In genomic region chr3:156620260-156620659, GRCh38 we compare ENCODE assay signal across 1 cellular context.
TF ChIP-seq lines count a peak whose summit lies in the region.

No MANE protein-coding gene starts in this region.

TF ChIP-seq in K562, 482 proteins besides CTCF, POLR2A, EP300 and RAD21 (continued from another document and continues in another):
- TF ChIP-seq TAF9B (IDR thresholded peaks at IDR 0.05; ENCODE audit: partially characterized antibody): no peak
- TF ChIP-seq SPI1 (IDR thresholded peaks at IDR 0.05; ENCODE audit: borderline replicate concordance, low read depth, low read length): no peak
- TF ChIP-seq ZNF79 (CRISPR knock-in tag; IDR thresholded peaks at IDR 0.05; ENCODE audit: low read depth): peak; percentile 87
- peak; percentile 98 for TF ChIP-seq CXXC5 (CRISPR knock-in tag; IDR thresholded peaks at IDR 0.05)
- no peak; the same call in 1 of the 2 replicates for TF ChIP-seq GATAD2B (IDR thresholded peaks at IDR 0.05; ENCODE audit: borderline replicate concordance)
- peak; percentile 87 for TF ChIP-seq ZNF140 (CRISPR knock-in tag; IDR thresholded peaks at IDR 0.05)
- no peak for TF ChIP-seq MCM2 (IDR thresholded peaks at IDR 0.05; ENCODE audit: low read depth)
- TF ChIP-seq GABPB2 (CRISPR knock-in tag; conservative IDR thresholded peaks at IDR 0.05): no peak
- TF ChIP-seq RBBP5 (IDR thresholded peaks at IDR 0.05; ENCODE audit: borderline replicate concordance, insufficient read depth, low read length, poor library complexity, severe bottlenecking): no peak
- TF ChIP-seq ZNF655 (CRISPR knock-in tag; IDR thresholded peaks at IDR 0.05): no peak
- TF ChIP-seq SP2 (IDR thresholded peaks at IDR 0.05; ENCODE audit: extremely low read depth, low read depth, low read length, poor library complexity, severe bottlenecking): no peak
- TF ChIP-seq SMAD3 (CRISPR knock-in tag; conservative IDR thresholded peaks at IDR 0.05): peak; percentile 97
- TF ChIP-seq BRF2 (IDR thresholded peaks at IDR 0.05; ENCODE audit: borderline replicate concordance, insufficient read depth, insufficient read length): no peak
- TF ChIP-seq ZMIZ1 (IDR thresholded peaks at IDR 0.05; ENCODE audit: low read depth in 2 of 2, low read length in 2 of 2): no peak
- TF ChIP-seq HCFC1 (IDR thresholded peaks at IDR 0.05; ENCODE audit: low read depth, low read length): no peak
- TF ChIP-seq CSDE1 (IDR thresholded peaks at IDR 0.05): no peak
- TF ChIP-seq U2AF2 (optimal IDR thresholded peaks at IDR 0.05; ENCODE audit: low read depth, low read length): no peak
- TF ChIP-seq POLR3A (IDR thresholded peaks at IDR 0.05; ENCODE audit: borderline replicate concordance, extremely low read depth, insufficient read depth, insufficient read length): no peak
- peak; percentile 93 for TF ChIP-seq MAFK (IDR thresholded peaks at IDR 0.05; ENCODE audit: low read length)
- TF ChIP-seq RFX1 (IDR thresholded peaks at IDR 0.05): no peak
- no peak for TF ChIP-seq NR2C2 (CRISPR knock-in tag; IDR thresholded peaks at IDR 0.05)
- TF ChIP-seq NR2C2 (tag; IDR thresholded peaks at IDR 0.05): peak; percentile 89
- peak; percentile 90 for TF ChIP-seq TEAD2 (tag; IDR thresholded peaks at IDR 0.05)
- TF ChIP-seq TOE1 (IDR thresholded peaks at IDR 0.05; ENCODE audit: borderline replicate concordance): no peak
- TF ChIP-seq TOE1 (CRISPR knock-in tag; IDR thresholded peaks at IDR 0.05; ENCODE audit: borderline replicate concordance, low read depth): no peak
- no peak for TF ChIP-seq ZNF764 (CRISPR knock-in tag; IDR thresholded peaks at IDR 0.05; ENCODE audit: low read depth)
- TF ChIP-seq ETV6 (IDR thresholded peaks at IDR 0.05; ENCODE audit: borderline replicate concordance in 1 of 2, low read depth in 2 of 2, low read length in 1 of 2): no peak
- no peak for TF ChIP-seq ETV6 (CRISPR knock-in tag; IDR thresholded peaks at IDR 0.05; ENCODE audit: borderline replicate concordance)
- peak; percentile 92 for TF ChIP-seq ZBTB17 (CRISPR knock-in tag; IDR thresholded peaks at IDR 0.05)
- TF ChIP-seq ZNF12 (CRISPR knock-in tag; IDR thresholded peaks at IDR 0.05): no peak
- TF ChIP-seq PURB (CRISPR knock-in tag; IDR thresholded peaks at IDR 0.05; ENCODE audit: low read depth): no peak
- no peak for TF ChIP-seq CREB3L1 (IDR thresholded peaks at IDR 0.05; ENCODE audit: borderline replicate concordance, low read depth)
- TF ChIP-seq THRA (IDR thresholded peaks at IDR 0.05): no peak
- TF ChIP-seq PTBP1 (IDR thresholded peaks at IDR 0.05; ENCODE audit: low read depth, low read length): no peak
- peak; percentile 90 for TF ChIP-seq ZNF354B (CRISPR knock-in tag; IDR thresholded peaks at IDR 0.05)
- no peak for TF ChIP-seq ZNF551 (CRISPR knock-in tag; IDR thresholded peaks at IDR 0.05)
- no peak for TF ChIP-seq MCM3 (IDR thresholded peaks at IDR 0.05)
- no peak for TF ChIP-seq FOS (IDR thresholded peaks at IDR 0.05; ENCODE audit: extremely low read depth, insufficient read length)
- TF ChIP-seq MAZ (CRISPR knock-in tag; conservative IDR thresholded peaks at IDR 0.05 in 1 of 2, IDR thresholded peaks at IDR 0.05 in 1 of 2): peak in 1 of 2 experiments; percentile 85; a peak in 2 of 4 replicates
- TF ChIP-seq NCOR1 (IDR thresholded peaks at IDR 0.05): no peak
- no peak for TF ChIP-seq ZNF277 (CRISPR knock-in tag; IDR thresholded peaks at IDR 0.05; ENCODE audit: borderline replicate concordance)
- TF ChIP-seq BCL6 (CRISPR knock-in tag; IDR thresholded peaks at IDR 0.05): peak; percentile 89
- TF ChIP-seq ZNF561 (CRISPR knock-in tag; conservative IDR thresholded peaks at IDR 0.05): no peak
- no peak for TF ChIP-seq ZNF384 (IDR thresholded peaks at IDR 0.05; ENCODE audit: low read depth, low read length)
- TF ChIP-seq CHCHD3 (CRISPR knock-in tag; IDR thresholded peaks at IDR 0.05): 0 out of 2 replicates have a peak, but pooled peaks have one; percentile 5
- no peak for TF ChIP-seq FOXP4 (CRISPR knock-in tag; IDR thresholded peaks at IDR 0.05; ENCODE audit: borderline replicate concordance)
- no peak for TF ChIP-seq MED1 (CRISPR knock-in tag; IDR thresholded peaks at IDR 0.05; ENCODE audit: borderline replicate concordance)
- TF ChIP-seq ATF3 (IDR thresholded peaks at IDR 0.05): peak; percentile 48
- no peak for TF ChIP-seq ATF3 (CRISPR knock-in tag; conservative IDR thresholded peaks at IDR 0.05)
- TF ChIP-seq NCOA1 (IDR thresholded peaks at IDR 0.05; ENCODE audit: low read depth): no peak
- TF ChIP-seq ZNF444 (CRISPR knock-in tag; IDR thresholded peaks at IDR 0.05): peak; percentile 55; the same call in 1 of the 2 replicates
- TF ChIP-seq ID3 (CRISPR knock-in tag; IDR thresholded peaks at IDR 0.05): peak; percentile 88
- peak; percentile 84; the same call in 1 of the 2 replicates for TF ChIP-seq ID3 (tag; IDR thresholded peaks at IDR 0.05)
- no peak for TF ChIP-seq MTA1 (IDR thresholded peaks at IDR 0.05; ENCODE audit: borderline replicate concordance)
- no peak for TF ChIP-seq CCAR2 (IDR thresholded peaks at IDR 0.05; ENCODE audit: low read depth, low read length)
- no peak for TF ChIP-seq ESRRA (IDR thresholded peaks at IDR 0.05; ENCODE audit: borderline replicate concordance, low read depth)
- no peak for TF ChIP-seq ELK3 (CRISPR knock-in tag; IDR thresholded peaks at IDR 0.05)
